In genomic region chr16:22186517-22186916, GRCh38 we compare ENCODE assay signal across 16 cellular contexts. TPM values are rescaled to one million over a fixed set of nuclear protein-coding genes. Genes with fewer than 3 reads are reported as not detected.
DNase-seq lines count a peak whose midpoint lies in the region; ATAC-seq, FAIRE-seq and TF ChIP-seq lines count a peak whose summit lies in the region.
"Had no signal": no experiment of that assay in that cellular context is flagged by ENCODE, and none has a peak within 500 bp of the region (broad histone marks: within the 10 kb centered on the region; RNA-seq: fewer than 3 reads in every experiment).

No MANE protein-coding gene starts in this region.

- H3K36me3 ChIP-seq in Karpas-422 (ENCODE audit: insufficient read depth, low read length) (no peaks in the 10 kb centered on the region), mucosa of descending colon (ENCODE audit: low read depth) (no peaks in the 10 kb centered on the region)

- H3K27ac ChIP-seq in Karpas-422 (ENCODE audit: low read length) = no peak overlapping the region
- H3K27ac ChIP-seq: PC-9, testis had no signal

- peaks cover 30% of the 10 kb centered on the region for H3K4me1 ChIP-seq in Karpas-422 (ENCODE audit: low read length)
- H3K4me1 ChIP-seq in mucosa of descending colon (ENCODE audit: low read depth) = peaks cover 20% of the 10 kb centered on the region

- no peaks in the 10 kb centered on the region for H3K27me3 ChIP-seq in Karpas-422 (ENCODE audit: low read length)
- H3K27me3 ChIP-seq: testis had no signal

- no peaks in the 10 kb centered on the region for H3K27me3 Mint-ChIP-seq in activated CD4-positive, alpha-beta T cell treated with anti-CD3 and anti-CD28 coated beads for 36 hours
- H3K27me3 Mint-ChIP-seq in chondrocyte (ENCODE audit: low read depth) (peaks cover 2% of the 10 kb centered on the region), progenitor cell of endocrine pancreas (peaks cover 6% of the 10 kb centered on the region)

- TF ChIP-seq CTCF in chondrocyte (IDR thresholded peaks at IDR 0.05) (peak; percentile 45), progenitor cell of endocrine pancreas (IDR thresholded peaks at IDR 0.05; ENCODE audit: unreplicated experiment) (peak; percentile 43), mucosa of descending colon (IDR thresholded peaks at IDR 0.05) (no peak), D721Med (IDR thresholded peaks at IDR 0.05; ENCODE audit: insufficient read depth, missing control alignments) (no peak)

- H3K4me3 ChIP-seq in Karpas-422 (ENCODE audit: low read length) (no peak overlapping the region), mucosa of descending colon (no peak overlapping the region)
- H3K4me3 ChIP-seq: PC-9, testis had no signal

- no peaks in the 10 kb centered on the region for H4K20me1 ChIP-seq in Karpas-422 (ENCODE audit: insufficient read depth, low read depth, low read length)

- H3K27ac Mint-ChIP-seq in activated CD4-positive, alpha-beta T cell treated with anti-CD3 and anti-CD28 coated beads for 36 hours = no peak overlapping the region
- H3K27ac Mint-ChIP-seq in chondrocyte (ENCODE audit: unreplicated experiment) (no peak overlapping the region), progenitor cell of endocrine pancreas (no peak overlapping the region)
- H3K27ac Mint-ChIP-seq: mesothelial cell of epicardium had no signal

- H3K4me2 ChIP-seq in Karpas-422 (ENCODE audit: low read depth, low read length, poor library complexity, severe bottlenecking) = no peak overlapping the region
- H3K4me2 ChIP-seq: PC-9 had no signal

- no peaks in the 10 kb centered on the region for H3K9me3 Mint-ChIP-seq in activated CD4-positive, alpha-beta T cell treated with anti-CD3 and anti-CD28 coated beads for 36 hours (ENCODE audit: low read depth)
- H3K9me3 Mint-ChIP-seq in chondrocyte (ENCODE audit: low read depth) = no peaks in the 10 kb centered on the region
- H3K9me3 Mint-ChIP-seq in progenitor cell of endocrine pancreas (ENCODE audit: low read depth) = no peaks in the 10 kb centered on the region
- H3K9me3 Mint-ChIP-seq: mesothelial cell of epicardium had no signal

- no peaks in the 10 kb centered on the region for H3K9me2 ChIP-seq in Karpas-422 (replicated peaks; ENCODE audit: insufficient read depth, low read length)

- no peak overlapping the region for H2AFZ ChIP-seq in Karpas-422 (ENCODE audit: low read length)
- H2AFZ ChIP-seq: PC-9 had no signal

- no peak overlapping the region for H3K4me3 Mint-ChIP-seq in activated CD4-positive, alpha-beta T cell treated with anti-CD3 and anti-CD28 coated beads for 36 hours
- H3K4me3 Mint-ChIP-seq in chondrocyte (ENCODE audit: unreplicated experiment) = no peak overlapping the region
- H3K4me3 Mint-ChIP-seq in progenitor cell of endocrine pancreas (ENCODE audit: low read depth) = no peak overlapping the region
- H3K4me3 Mint-ChIP-seq: mesothelial cell of epicardium had no signal

- H3K36me3 Mint-ChIP-seq in activated CD4-positive, alpha-beta T cell treated with anti-CD3 and anti-CD28 coated beads for 36 hours (ENCODE audit: low read depth) = no peaks in the 10 kb centered on the region
- no peaks in the 10 kb centered on the region for H3K36me3 Mint-ChIP-seq in chondrocyte (ENCODE audit: low read depth)
- no peaks in the 10 kb centered on the region for H3K36me3 Mint-ChIP-seq in progenitor cell of endocrine pancreas (ENCODE audit: insufficient read depth)
- H3K36me3 Mint-ChIP-seq: mesothelial cell of epicardium had no signal

- peaks cover 20% of the 10 kb centered on the region for H3K4me1 Mint-ChIP-seq in activated CD4-positive, alpha-beta T cell treated with anti-CD3 and anti-CD28 coated beads for 36 hours
- H3K4me1 Mint-ChIP-seq in chondrocyte (ENCODE audit: low read depth) = peaks cover 15% of the 10 kb centered on the region
- H3K4me1 Mint-ChIP-seq in progenitor cell of endocrine pancreas (ENCODE audit: low read depth) = peaks cover 6% of the 10 kb centered on the region

- intact Hi-C loops in activated CD4-positive, alpha-beta T cell treated with anti-CD3 and anti-CD28 coated beads for 36 hours (cut with DNase I, micrococcal nuclease) = loop anchor here (5.0 kb wide), 2 partner anchors 109 to 529 kb away; no protein-coding TSS in a partner anchor
- intact Hi-C loops in mucosa of descending colon (cut with DNase I, micrococcal nuclease) = loop anchor here (10.0 kb wide), 2 partner anchors 172 to 182 kb away; partner anchors contain the start of genes MOSMO (in 1 of the 2) and PDZD9 (in 1 of the 2)

- peak; percentile 40 for DNase-seq in activated CD4-positive, alpha-beta T cell treated with anti-CD3 and anti-CD28 coated beads for 36 hours
- DNase-seq in activated CD4-positive, alpha-beta T cell treated with anti-CD3 and anti-CD28 coated beads for 1 hour = no peak
- DNase-seq in Karpas-422 (peak; percentile 69), chondrocyte (ENCODE audit: low spot score) (no peak), progenitor cell of endocrine pancreas (ENCODE audit: low spot score, unreplicated experiment) (no peak), mucosa of descending colon (no peak), D721Med (ENCODE audit: insufficient read length, low spot score) (no peak)
- DNase-seq in stimulated activated CD4-positive, alpha-beta T cell treated with anti-CD3 and anti-CD28 coated beads, Interleukin-4, amount 100 ng/mL, for 1 hour = no peak
- DNase-seq: activated CD8-positive, alpha-beta memory T cell treated with anti-CD3 and anti-CD28 coated beads, Interleukin-2, amount 50 U/mL, for 4 hours; GF-D8; GOT3; NCI-H1930; PC-9; T1000; testis had no signal

- POLR2A ChIA-PET in activated CD4-positive, alpha-beta T cell treated with anti-CD3 and anti-CD28 coated beads for 36 hours (lab: Charles Lee) = interaction anchor here (0.6 kb wide), 1 partner anchor 45 kb away, joined by 3 read pairs; no protein-coding TSS in a partner anchor

- CTCF ChIA-PET in activated CD4-positive, alpha-beta T cell treated with anti-CD3 and anti-CD28 coated beads for 36 hours (lab: Charles Lee) = interaction anchor here (0.5 to 4.9 kb wide), 8 partner anchors 9 to 196 kb away, joined by 3 to 64 read pairs (median 3); partner anchors contain the start of gene PDZD9

- no peak for FAIRE-seq in D721Med (lab: Jason Lieb, UNC)

- H3K9me3 ChIP-seq in Karpas-422 (ENCODE audit: low read length) = no peaks in the 10 kb centered on the region
- no peaks in the 10 kb centered on the region for H3K9me3 ChIP-seq in mucosa of descending colon
- H3K9me3 ChIP-seq: testis had no signal

- no peak for ATAC-seq in activated CD4-positive, alpha-beta T cell treated with anti-CD3 and anti-CD28 coated beads for 36 hours
- no peak for ATAC-seq in mucosa of descending colon

- 0 out of 2 replicates have a peak overlapping the region, but pooled peaks have one; percentile 4 for H3K9ac ChIP-seq in Karpas-422 (ENCODE audit: low read length)

- no peaks in the 10 kb centered on the region for H3K79me2 ChIP-seq in Karpas-422 (ENCODE audit: low read length)

RNA-seq across cellular contexts. Expression of gene EEF2K, which starts 19.6 kb away (rescaled TPM):
- total RNA-seq in activated CD4-positive, alpha-beta T cell treated with anti-CD3 and anti-CD28 coated beads for 36 hours = 10 to 100 TPM; 23.9 to 28.3 TPM
- 12.1 and 16.0 TPM in 2 replicates for total RNA-seq in Karpas-422 (2014; rRNA removed; shearing (Covaris generic); ENCODE audit: low replicate concordance)
- total RNA-seq in chondrocyte (32.6 to 37.5 TPM (median 34.3 TPM) in 3 replicates), progenitor cell of endocrine pancreas (15.4 TPM in 2 replicates), mucosa of descending colon (10 to 100 TPM; 38.6 to 60.8 (median 39.7) TPM)

RNA-seq across cellular contexts. Expression of gene SDR42E2, which starts 24.2 kb away (rescaled TPM):
- under 1 TPM in 1 of 2 experiments, not detected in 1; 0.07 TPM for total RNA-seq in activated CD4-positive, alpha-beta T cell treated with anti-CD3 and anti-CD28 coated beads for 36 hours
- not detected in 2 replicates for total RNA-seq in Karpas-422 (2014; rRNA removed; shearing (Covaris generic); ENCODE audit: low replicate concordance)
- total RNA-seq in chondrocyte (not detected in 3 replicates), progenitor cell of endocrine pancreas (not detected in 2 replicates), mucosa of descending colon (not detected)
- total RNA-seq: PC-9 had no signal

Comparison
In these comparisons a context has a peak if more than half of its experiments do, and no peak if none do; other contexts are left out.
1. DNase-seq: peak in activated CD4-positive, alpha-beta T cell treated with anti-CD3 and anti-CD28 coated beads for 36 hours (single experiment) and Karpas-422 (single experiment); none in activated CD4-positive, alpha-beta T cell treated with anti-CD3 and anti-CD28 coated beads for 1 hour (single experiment), chondrocyte (single experiment), progenitor cell of endocrine pancreas (single experiment), mucosa of descending colon (0 of 3), D721Med (single experiment) and stimulated activated CD4-positive, alpha-beta T cell treated with anti-CD3 and anti-CD28 coated beads, Interleukin-4, amount 100 ng/mL, for 1 hour (single experiment).
2. CTCF ChIP-seq: peak in chondrocyte (single experiment) and progenitor cell of endocrine pancreas (single experiment); none in mucosa of descending colon (single experiment) and D721Med (single experiment).